Comparison of ENCODE assay signal across 20 cellular contexts in genomic region chr3:42709621-42710020, GRCh38. TPM values are rescaled to one million over a fixed set of nuclear protein-coding genes. Genes with fewer than 3 reads are reported as not detected.
"Had no signal": no experiment of that assay in that cellular context is flagged by ENCODE, and none has a peak within 500 bp of the region (broad histone marks: within the 10 kb centered on the region; RNA-seq: fewer than 3 reads in every experiment).

No MANE protein-coding gene starts in this region.

- H3K9me3 ChIP-seq: right lobe of liver, stomach, thoracic aorta, uterus had no signal

- H3K36me3 ChIP-seq: right lobe of liver, stomach, thoracic aorta, uterus had no signal

- H3K4me3 ChIP-seq: right lobe of liver, stomach, thoracic aorta, uterus had no signal

- H3K27ac ChIP-seq: foreskin keratinocyte, right lobe of liver, stomach, thoracic aorta, uterus had no signal

- ATAC-seq: effector memory CD8-positive, alpha-beta T cell; foreskin keratinocyte; left colon; right lobe of liver had no signal

- H3K4me1 ChIP-seq: foreskin keratinocyte, right lobe of liver, stomach, uterus had no signal

- DNase-seq: activated CD4-positive, alpha-beta T cell treated with anti-CD3 and anti-CD28 coated beads, Interleukin-2, amount 50 U/mL, for 48 hours; activated gamma-delta T cell treated with Interleukin-2 at 50 U/mL for 16 hours; effector memory CD8-positive, alpha-beta T cell; foreskin keratinocyte; glutamatergic neuron; immature natural killer cell; left colon; mammary epithelial cell; nephron progenitor cell; stimulated activated CD4-positive, alpha-beta T cell treated with anti-CD3 and anti-CD28 coated beads, Interleukin-1b, Interleukin-23, amount 100 ng/mL, for 48 hours; stomach; SW 1271 had no signal

- H3K27me3 ChIP-seq: right lobe of liver, stomach, uterus had no signal

RNA-seq across cellular contexts. Expression of gene HHATL, which starts 7.0 kb away (rescaled TPM):
- total RNA-seq: activated naive CD8-positive, alpha-beta T cell treated with anti-CD3 and anti-CD28 coated beads, Interleukin-2, amount 10 ng/mL, durations not matched to agents 7 days and 5 days; foreskin keratinocyte; mammary epithelial cell; omental fat pad; pulmonary artery endothelial cell; SK-MEL-5; stomach; T-helper 2 cell treated with Interferon-gamma antibody and Interleukin-4, amounts not matched to agents 100 ng/mL and 5 ng/mL, for 36 hours; thoracic aorta had no signal
- polyA plus RNA-seq: foreskin keratinocyte, immature natural killer cell, mammary epithelial cell had no signal

RNA-seq across cellular contexts. Expression of gene KLHL40, which starts 24.3 kb away (rescaled TPM):
- total RNA-seq: activated naive CD8-positive, alpha-beta T cell treated with anti-CD3 and anti-CD28 coated beads, Interleukin-2, amount 10 ng/mL, durations not matched to agents 7 days and 5 days; foreskin keratinocyte; left colon; mammary epithelial cell; pulmonary artery endothelial cell; SK-MEL-5; T-helper 2 cell treated with Interferon-gamma antibody and Interleukin-4, amounts not matched to agents 100 ng/mL and 5 ng/mL, for 36 hours; thoracic aorta; uterus had no signal
- polyA plus RNA-seq: foreskin keratinocyte, immature natural killer cell, mammary epithelial cell had no signal
